ENCODE assay signal across 8 cellular contexts in the genomic region with DNA sequence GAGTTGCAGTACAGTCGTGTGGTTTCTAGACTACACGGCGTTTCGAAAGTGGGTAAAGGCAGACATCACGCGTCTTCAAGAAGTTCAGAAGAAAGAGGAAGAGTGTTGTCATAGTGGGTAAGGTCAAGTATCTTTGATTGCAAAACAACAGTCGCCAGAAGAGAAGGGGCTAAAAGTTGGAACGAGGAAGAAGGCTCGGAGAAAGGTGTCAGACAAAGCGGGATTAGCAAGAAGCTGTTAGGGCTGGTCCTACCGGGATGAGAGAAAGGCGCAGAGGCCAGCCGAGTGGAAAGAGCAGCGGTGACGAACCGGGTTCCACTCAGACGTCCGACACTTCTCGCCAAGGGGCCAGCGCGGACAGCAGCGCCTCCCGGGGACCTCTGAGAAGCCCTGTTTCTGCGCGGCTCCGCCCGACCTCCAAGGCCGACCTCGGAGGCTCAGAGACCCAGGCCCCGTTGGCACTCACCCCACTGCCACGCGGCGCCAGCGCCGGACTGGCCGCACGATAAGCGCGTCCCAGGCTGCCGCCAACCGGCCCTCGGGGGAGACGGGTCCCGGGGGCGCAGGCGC. TPM values are rescaled to one million over a fixed set of nuclear protein-coding genes. Genes with fewer than 3 reads are reported as not detected.
DNase-seq lines count a peak whose midpoint lies in the region; ATAC-seq and TF ChIP-seq lines count a peak whose summit lies in the region.

No MANE protein-coding gene starts in this region.

- no peaks in the 10 kb centered on the region for H3K9me3 Mint-ChIP-seq in activated B cell treated with CpG ODN at 0.5 μM for 24 hours
- H3K9me3 Mint-ChIP-seq in neural crest cell = no peaks in the 10 kb centered on the region

- H3K79me2 ChIP-seq in KMS-11 (ENCODE audit: insufficient read depth, low read depth) = peaks cover 53% of the 10 kb centered on the region

- H2AFZ ChIP-seq in KMS-11 (ENCODE audit: low read depth) = peak overlapping the region; percentile 87

- H3K36me3 Mint-ChIP-seq in activated B cell treated with CpG ODN at 0.5 μM for 24 hours (ENCODE audit: low read depth) (peaks cover 44% of the 10 kb centered on the region), neural crest cell (ENCODE audit: low read depth) (no peaks in the 10 kb centered on the region)

- H3K27me3 ChIP-seq in KMS-11 (ENCODE audit: insufficient read depth, low read depth) = no peaks in the 10 kb centered on the region

- H3K4me3 Mint-ChIP-seq in activated B cell treated with CpG ODN at 0.5 μM for 24 hours (peak overlapping the region; percentile 94), neural crest cell (peak overlapping the region; percentile 87)

- POLR2A ChIA-PET in activated B cell treated with CpG ODN at 0.5 μM for 24 hours (lab: Charles Lee) = interaction anchor here (0.6 to 2.3 kb wide), 4 partner anchors 11 to 98 kb away, joined by 4 to 15 read pairs (median 4); a partner anchor contains a TSS
- POLR2A ChIA-PET in HEK293T (lab: Yijun Ruan, JAX) = interaction anchor here (0.6 to 2.5 kb wide), 5 partner anchors 10 to 815 kb away, joined by 3 to 11 read pairs (median 4); a partner anchor contains a TSS

- TF ChIP-seq CTCF in GM10266 (IDR thresholded peaks at IDR 0.05; ENCODE audit: control insufficient read depth, insufficient read depth, low read depth, missing control alignments) = no peak
- TF ChIP-seq CTCF in KMS-11 (conservative IDR thresholded peaks at IDR 0.05; ENCODE audit: low read depth, low read length) = no peak
- TF ChIP-seq CTCF in activated B cell treated with CpG ODN at 0.5 μM for 24 hours (IDR thresholded peaks at IDR 0.05) = no peak
- no peak for TF ChIP-seq CTCF in neural crest cell (conservative IDR thresholded peaks at IDR 0.05)

- peaks cover 61% of the 10 kb centered on the region for H3K4me1 ChIP-seq in KMS-11 (ENCODE audit: low read depth, poor library complexity, severe bottlenecking)

- peak; percentile 68 for DNase-seq in GM10266 (ENCODE audit: extremely low spot score)
- DNase-seq in activated B cell treated with CpG ODN at 0.5 μM for 24 hours = no peak
- peak; percentile 51 for DNase-seq in fibroblast of peridontal ligament (ENCODE audit: extremely low read depth)
- no peak for DNase-seq in neural crest cell (ENCODE audit: low read depth, low spot score)
- no peak for DNase-seq in HEK293T (ENCODE audit: extremely low spot score)
- no peak for DNase-seq in NCI-H1436 treated with DMSO at 0.1 percent for 48 hours (lab: John Stamatoyannopoulos, UW)

- CTCF ChIA-PET in activated B cell treated with CpG ODN at 0.5 μM for 24 hours (lab: Charles Lee) (interaction anchor here (1.1 kb wide), 1 partner anchor 60 kb away, joined by 3 read pairs; no protein-coding TSS in a partner anchor), HEK293T (lab: Yijun Ruan, JAX) (interaction anchor here (0.6 kb wide), 1 partner anchor 1500 kb away, joined by 5 read pairs; no protein-coding TSS in a partner anchor)

- H3K27ac ChIP-seq in KMS-11 = peak overlapping the region; percentile 90

- H3K27ac Mint-ChIP-seq in activated B cell treated with CpG ODN at 0.5 μM for 24 hours (peak overlapping the region; percentile 99), neural crest cell (ENCODE audit: unreplicated experiment) (peak overlapping the region; percentile 47)

- peaks cover 8% of the 10 kb centered on the region; the same call in 1 of the 2 replicates for H4K20me1 ChIP-seq in KMS-11 (ENCODE audit: insufficient read depth)

- H3K27me3 Mint-ChIP-seq in activated B cell treated with CpG ODN at 0.5 μM for 24 hours (no peaks in the 10 kb centered on the region), neural crest cell (ENCODE audit: low read depth) (no peaks in the 10 kb centered on the region)

- peak overlapping the region; percentile 95 for H3K9ac ChIP-seq in KMS-11

- peak; percentile 30 for ATAC-seq in GM21737 (IDR thresholded peaks at IDR 0.05; ENCODE audit: unreplicated experiment)
- ATAC-seq in activated B cell treated with CpG ODN at 0.5 μM for 24 hours (ENCODE audit: low read depth) = peak; percentile 46

- intact Hi-C loops in activated B cell treated with CpG ODN at 0.5 μM for 24 hours (cut with micrococcal nuclease) = loop anchor here (1.0 to 5.0 kb wide), 10 partner anchors 36 to 850 kb away; a partner anchor contains a TSS

- peak overlapping the region; percentile 60 for H3K4me2 ChIP-seq in KMS-11

- H3K36me3 ChIP-seq in KMS-11 (ENCODE audit: insufficient read depth) = no peaks in the 10 kb centered on the region

- H3K4me1 Mint-ChIP-seq in activated B cell treated with CpG ODN at 0.5 μM for 24 hours (peaks cover 53% of the 10 kb centered on the region), neural crest cell (peaks cover 42% of the 10 kb centered on the region)

- H3K4me3 ChIP-seq in KMS-11 (IDR thresholded peaks at IDR 0.05; ENCODE audit: insufficient read depth, low read depth, low read length) = no peak overlapping the region

TF ChIP-seq in HEK293T, 16 proteins besides CTCF, POLR2A, EP300 and RAD21:
- TF ChIP-seq ARNT (IDR thresholded peaks at IDR 0.05) (no peak), L3MBTL2 (conservative IDR thresholded peaks at IDR 0.05) (no peak), HDGF (IDR thresholded peaks at IDR 0.05; ENCODE audit: borderline replicate concordance) (no peak), NFRKB (IDR thresholded peaks at IDR 0.05) (no peak), SUZ12 (IDR thresholded peaks at IDR 0.05) (no peak), ELF4 (IDR thresholded peaks at IDR 0.05) (no peak), CTBP1 (IDR thresholded peaks at IDR 0.05; ENCODE audit: borderline replicate concordance) (no peak), FOXA1 (IDR thresholded peaks at IDR 0.05) (no peak), FOXM1 (IDR thresholded peaks at IDR 0.05; ENCODE audit: borderline replicate concordance) (no peak), BHLHE40 (IDR thresholded peaks at IDR 0.05; ENCODE audit: borderline replicate concordance) (no peak), ZNF384 (IDR thresholded peaks at IDR 0.05) (no peak), FOXK2 (IDR thresholded peaks at IDR 0.05) (no peak), LEF1 (IDR thresholded peaks at IDR 0.05; ENCODE audit: borderline replicate concordance) (no peak), TARDBP (IDR thresholded peaks at IDR 0.05) (no peak), SP1 (IDR thresholded peaks at IDR 0.05) (no peak)
- TF ChIP-seq, protein P1, sequence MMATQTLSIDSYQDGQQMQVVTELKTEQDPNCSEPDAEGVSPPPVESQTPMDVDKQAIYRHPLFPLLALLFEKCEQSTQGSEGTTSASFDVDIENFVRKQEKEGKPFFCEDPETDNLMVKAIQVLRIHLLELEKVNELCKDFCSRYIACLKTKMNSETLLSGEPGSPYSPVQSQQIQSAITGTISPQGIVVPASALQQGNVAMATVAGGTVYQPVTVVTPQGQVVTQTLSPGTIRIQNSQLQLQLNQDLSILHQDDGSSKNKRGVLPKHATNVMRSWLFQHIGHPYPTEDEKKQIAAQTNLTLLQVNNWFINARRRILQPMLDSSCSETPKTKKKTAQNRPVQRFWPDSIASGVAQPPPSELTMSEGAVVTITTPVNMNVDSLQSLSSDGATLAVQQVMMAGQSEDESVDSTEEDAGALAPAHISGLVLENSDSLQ (IDR thresholded peaks at IDR 0.05) = no peak

RNA-seq across cellular contexts. Expression of a gene that starts 0.5 kb away (rescaled TPM):
- total RNA-seq in activated B cell treated with CpG ODN at 0.5 μM for 24 hours (77.7 and 99.8 TPM in 2 replicates), neural crest cell (39.7 and 41.8 TPM in 2 replicates)

Comparison
In these comparisons a context has a peak if more than half of its experiments do, and no peak if none do; other contexts are left out.
1. DNase-seq: peak in GM10266 (single experiment) and fibroblast of peridontal ligament (single experiment); none in activated B cell treated with CpG ODN at 0.5 μM for 24 hours (single experiment), neural crest cell (single experiment), HEK293T (single experiment) and NCI-H1436 treated with DMSO at 0.1 percent for 48 hours (single experiment).